ENCODE assay signal across 9 cellular contexts in genomic region chr7:11247545-11247944, GRCh38.
"Had no signal": no experiment of that assay in that cellular context is flagged by ENCODE, and none has a peak within 500 bp of the region (broad histone marks: within the 10 kb centered on the region; RNA-seq: fewer than 3 reads in every experiment).

No MANE protein-coding gene starts in this region.

- DNase-seq: GM23248, GOT3, H7, H9, HCEC 1CT, HFFc6 had no signal

- H3K4me2 ChIP-seq: GM23338 had no signal

- H3K4me1 ChIP-seq: HAP-1 had no signal

- ATAC-seq: GM23338, HCT116 had no signal

- H2AFZ ChIP-seq: GM23248, GM23338 had no signal

- H3K9me3 ChIP-seq: HAP-1 had no signal

- H3K4me3 ChIP-seq: GM23248, GM23338, HAP-1 had no signal

- H3K36me3 ChIP-seq: HAP-1 had no signal

- H3K27ac ChIP-seq: GM23248 had no signal
